Comparison of ENCODE assay signal across 11 cellular contexts in genomic region chr9:125749951-125750655, GRCh38. TPM values are rescaled to one million over a fixed set of nuclear protein-coding genes. Genes with fewer than 3 reads are reported as not detected.
DNase-seq lines count a peak whose midpoint lies in the region; ATAC-seq, FAIRE-seq and TF ChIP-seq lines count a peak whose summit lies in the region.
"Had no signal": no experiment of that assay in that cellular context is flagged by ENCODE, and none has a peak within 500 bp of the region (broad histone marks: within the 10 kb centered on the region; RNA-seq: fewer than 3 reads in every experiment).

No MANE protein-coding gene starts in this region.

- WGBS in endodermal cell (ENCODE audit: insufficient coverage in 1 of 2, insufficient read length in 1 of 2), 2 experiments = 54 to 68% methylated on average over 2 to 3 of the region's 4 CpGs

- no peaks in the 10 kb centered on the region for H3K27me3 ChIP-seq in endodermal cell (ENCODE audit: control insufficient read depth, insufficient read depth, low read length, poor library complexity, severe bottlenecking)
- H3K27me3 ChIP-seq in neural progenitor cell = no peaks in the 10 kb centered on the region
- no peaks in the 10 kb centered on the region for H3K27me3 ChIP-seq in Peyer's patch

- H3K36me3 Mint-ChIP-seq in endodermal cell (ENCODE audit: low read depth) (no peaks in the 10 kb centered on the region), neural progenitor cell (peaks cover 5% of the 10 kb centered on the region)

- peaks cover 5% of the 10 kb centered on the region for H3K27me3 Mint-ChIP-seq in endodermal cell (ENCODE audit: insufficient read depth)
- peaks cover 3% of the 10 kb centered on the region for H3K27me3 Mint-ChIP-seq in neural progenitor cell (ENCODE audit: insufficient read depth, low read depth)

- intact Hi-C loops in left colon (cut with DNase I, micrococcal nuclease) = loop anchor here in 1 of 2 donors (10.0 kb wide), 1 partner anchor 195 kb away; no protein-coding TSS in a partner anchor

- H3K27ac Mint-ChIP-seq in endodermal cell = peak overlapping the region; percentile 44
- no peak overlapping the region for H3K27ac Mint-ChIP-seq in neural progenitor cell
- H3K27ac Mint-ChIP-seq: activated CD8-positive, alpha-beta memory T cell treated with anti-CD3 and anti-CD28 coated beads, Interleukin-2, amount 10 ng/mL, durations not matched to agents 7 days and 5 days had no signal

- no peak overlapping the region for H2AFZ ChIP-seq in neural progenitor cell (replicated peaks)

- FAIRE-seq in G401.6 (lab: Jason Lieb, UNC) = peak; percentile 60

- no peaks in the 10 kb centered on the region for H3K9me3 ChIP-seq in endodermal cell (ENCODE audit: control insufficient read depth, low read length)
- H3K9me3 ChIP-seq in neural progenitor cell (ENCODE audit: low read depth) = no peaks in the 10 kb centered on the region
- H3K9me3 ChIP-seq in Peyer's patch = no peaks in the 10 kb centered on the region

- H3K4me3 ChIP-seq in endodermal cell (ENCODE audit: low read length) (peak overlapping the region; percentile 90), neural progenitor cell (peak overlapping the region; percentile 92), Peyer's patch (peak overlapping the region in 1 of 4 donors; percentile 15)

- H3K4me1 Mint-ChIP-seq in endodermal cell = peaks cover 49% of the 10 kb centered on the region
- H3K4me1 Mint-ChIP-seq in neural progenitor cell = peaks cover 64% of the 10 kb centered on the region

- peak overlapping the region; percentile 79 for H3K4me2 ChIP-seq in neural progenitor cell

- peak overlapping the region; percentile 55 for H3K9ac ChIP-seq in endodermal cell (ENCODE audit: extremely low read depth, low read length, poor library complexity, severe bottlenecking)
- no peak overlapping the region for H3K9ac ChIP-seq in neural progenitor cell

- ATAC-seq in HG03432 (IDR thresholded peaks at IDR 0.05; ENCODE audit: unreplicated experiment) (no peak), HG03139 (IDR thresholded peaks at IDR 0.05; ENCODE audit: unreplicated experiment) (no peak), left colon (no peak)
- ATAC-seq: activated CD8-positive, alpha-beta memory T cell treated with anti-CD3 and anti-CD28 coated beads, Interleukin-2, amount 10 ng/mL, durations not matched to agents 7 days and 5 days; esophagus mucosa had no signal

- peaks cover 67% of the 10 kb centered on the region for H4K20me1 ChIP-seq in neural progenitor cell (ENCODE audit: low read depth)

- peak; percentile 28 for DNase-seq in NCI-H748 (lab: John Stamatoyannopoulos, UW; ENCODE audit: unreplicated experiment)
- DNase-seq in endodermal cell = no peak
- no peak for DNase-seq in neural progenitor cell (ENCODE audit: low spot score)
- DNase-seq in Peyer's patch = no peak
- no peak for DNase-seq in left colon
- DNase-seq: activated CD8-positive, alpha-beta memory T cell treated with anti-CD3 and anti-CD28 coated beads, Interleukin-2, amount 10 ng/mL, durations not matched to agents 7 days and 5 days; stimulated activated CD4-positive, alpha-beta T cell treated with anti-CD3 and anti-CD28 coated beads, Interleukin-12 subunit alpha, Interleukin-12 subunit beta, amount 100 ng/mL, for 4 hours had no signal

- TF ChIP-seq CTCF in endodermal cell (conservative IDR thresholded peaks at IDR 0.05) (no peak), neural progenitor cell (IDR thresholded peaks at IDR 0.05) (no peak), Peyer's patch (IDR thresholded peaks at IDR 0.05) (no peak)

- H3K79me2 ChIP-seq in neural progenitor cell (ENCODE audit: low read depth) = peaks cover 74% of the 10 kb centered on the region

- TF ChIP-seq POLR2A in Peyer's patch (IDR thresholded peaks at IDR 0.05) = no peak

- H3K4me1 ChIP-seq in endodermal cell (ENCODE audit: control insufficient read depth, insufficient read depth, low read length) = peaks cover 9% of the 10 kb centered on the region
- peaks cover 62% of the 10 kb centered on the region for H3K4me1 ChIP-seq in neural progenitor cell
- no peaks in the 10 kb centered on the region for H3K4me1 ChIP-seq in Peyer's patch

- peaks cover 77% of the 10 kb centered on the region for H3F3A ChIP-seq in neural progenitor cell (ENCODE audit: low read depth)

- peak overlapping the region; percentile 1 for H3K27ac ChIP-seq in endodermal cell (ENCODE audit: low read depth, low read length)
- H3K27ac ChIP-seq in neural progenitor cell = peak overlapping the region; percentile 67
- H3K27ac ChIP-seq in Peyer's patch = peak overlapping the region in 1 of 4 donors; percentile 25

- H3K4me3 Mint-ChIP-seq in endodermal cell = peak overlapping the region; percentile 82
- H3K4me3 Mint-ChIP-seq in neural progenitor cell = peak overlapping the region; percentile 98

- peaks cover 5% of the 10 kb centered on the region for H3K36me3 ChIP-seq in endodermal cell (ENCODE audit: control insufficient read depth, insufficient read depth, low read length)
- H3K36me3 ChIP-seq in neural progenitor cell = no peaks in the 10 kb centered on the region
- no peaks in the 10 kb centered on the region for H3K36me3 ChIP-seq in Peyer's patch

- no peaks in the 10 kb centered on the region for H3K9me3 Mint-ChIP-seq in endodermal cell
- H3K9me3 Mint-ChIP-seq in neural progenitor cell = no peaks in the 10 kb centered on the region

RNA-seq across cellular contexts. Expression of gene PBX3, which starts 2.9 kb away (rescaled TPM):
- total RNA-seq in endodermal cell (10 to 100 TPM; 37.5 to 46.1 TPM), neural progenitor cell (ENCODE audit: low replicate concordance) (71.7 and 99.5 TPM in 2 replicates), Peyer's patch (10 to 100 TPM in 3 of 4 donors, 1 to 10 TPM in 1; 7.7 to 83.3 (median 12.1) TPM), left colon (10 to 100 TPM in 1 of 2 donors, 1 to 10 TPM in 1; 8.9 to 13.2 TPM)
- 107 TPM for polyA plus RNA-seq in endodermal cell (2013, experiment 1 of 2)
- polyA plus RNA-seq in endodermal cell (2013, experiment 2 of 2) = 101 TPM

RNA-seq across cellular contexts. Expression of gene MAPKAP1, which starts 43.1 kb away (rescaled TPM):
- 10 to 100 TPM; 75.3 to 91.6 TPM for total RNA-seq in endodermal cell
- 52.4 TPM for polyA plus RNA-seq in endodermal cell (2013, experiment 1 of 2)
- 56.3 TPM for polyA plus RNA-seq in endodermal cell (2013, experiment 2 of 2)
- total RNA-seq in neural progenitor cell (ENCODE audit: low replicate concordance) = 53.9 and 56.6 TPM in 2 replicates
- total RNA-seq in Peyer's patch = 10 to 100 TPM; 59.0 to 98.2 (median 70.9) TPM
- total RNA-seq in left colon = 10 to 100 TPM; 56.5 to 63.8 TPM
